In the genomic region with DNA sequence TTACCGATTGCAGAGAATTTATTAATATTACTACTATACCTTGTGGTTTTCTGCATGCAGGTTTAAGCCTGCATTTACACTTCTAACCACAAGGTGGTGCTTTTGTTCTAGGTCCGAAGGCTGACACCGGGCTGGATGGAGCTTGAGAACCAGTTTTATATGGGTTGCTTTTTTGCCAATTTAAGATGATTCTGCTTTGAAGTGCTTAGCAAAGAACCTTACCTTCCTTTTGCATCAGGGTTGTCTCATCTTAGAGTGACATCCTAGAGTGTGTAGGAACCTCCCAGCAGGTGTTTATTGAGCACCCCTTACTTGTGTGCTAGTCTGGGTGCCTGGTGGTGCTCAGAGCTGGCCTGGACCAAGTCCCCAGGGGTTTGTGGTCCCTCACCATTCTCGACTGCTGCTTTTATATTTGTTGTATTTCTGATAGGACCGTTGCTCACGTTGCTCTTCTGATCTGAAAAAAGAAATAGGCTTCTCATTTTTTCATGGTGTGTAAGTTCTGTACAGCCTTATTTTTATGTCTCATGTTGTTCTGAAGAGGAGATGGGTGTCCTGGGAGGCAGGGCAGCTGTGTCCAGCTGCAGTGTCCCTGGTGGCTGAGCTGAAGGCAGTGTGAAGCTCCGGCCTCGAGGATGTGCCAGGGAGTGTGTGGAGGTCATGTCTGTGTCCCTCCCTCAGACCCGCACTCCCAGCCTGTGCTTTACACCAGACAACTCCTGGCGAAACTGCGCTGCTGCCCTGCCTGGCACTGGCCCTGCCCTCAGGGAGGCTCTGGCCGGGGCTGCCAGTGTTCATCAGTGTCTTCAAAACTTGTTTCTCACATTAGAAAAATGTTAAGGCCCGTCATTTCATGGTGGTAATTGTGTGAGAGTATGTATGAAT, we compare ENCODE assay signal across 8 cellular contexts. TPM values are rescaled to one million over a fixed set of nuclear protein-coding genes. Genes with fewer than 3 reads are reported as not detected.
DNase-seq lines count a peak whose midpoint lies in the region; ATAC-seq and TF ChIP-seq lines count a peak whose summit lies in the region.

No MANE protein-coding gene starts in this region.

- peaks cover 34% of the 10 kb centered on the region for H3K4me1 Mint-ChIP-seq in CD14-positive monocyte

- intact Hi-C loops in CD14-positive monocyte (cut with micrococcal nuclease) = loop anchor here (1.0 to 2.0 kb wide), 2 partner anchors 22 kb away; no protein-coding TSS in a partner anchor

- peak; percentile 71 for ATAC-seq in GM18867 (IDR thresholded peaks at IDR 0.05; ENCODE audit: unreplicated experiment)
- ATAC-seq in HG03342 (IDR thresholded peaks at IDR 0.05; ENCODE audit: unreplicated experiment) = peak; percentile 66
- peak; percentile 62 for ATAC-seq in omental fat pad (ENCODE audit: low FRiP score)

- DNase-seq in CD14-positive monocyte (ENCODE audit: low spot score) (no peak), NCI-H460 (ENCODE audit: extremely low read depth, low read depth) (peak; percentile 62), fibroblast of villous mesenchyme (ENCODE audit: low read depth) (peak; percentile 81), omental fat pad (ENCODE audit: low spot score) (no peak), cortex of kidney (lab: John Stamatoyannopoulos, UW) (no peak)
- DNase-seq in activated CD8-positive, alpha-beta memory T cell treated with anti-CD3 and anti-CD28 coated beads, Interleukin-2, amount 50 U/mL, for 4 hours = peak; percentile 41

- peak overlapping the region in 2 of 7 donors; percentile 63 to 70 for H3K27ac Mint-ChIP-seq in CD14-positive monocyte

- TF ChIP-seq CTCF in CD14-positive monocyte (IDR thresholded peaks at IDR 0.05) = peak; percentile 93
- TF ChIP-seq CTCF in fibroblast of villous mesenchyme (IDR thresholded peaks at IDR 0.05; ENCODE audit: insufficient read depth, low read depth, low read length) = peak; percentile 85
- TF ChIP-seq CTCF in omental fat pad (IDR thresholded peaks at IDR 0.05) = peak in 1 of 3 donors; percentile 64

- H3K9me3 Mint-ChIP-seq in CD14-positive monocyte = peaks cover 0 to 4% (median 0%) of the 10 kb centered on the region in 7 donors

- H3K4me3 Mint-ChIP-seq in CD14-positive monocyte = no peak overlapping the region

- peaks cover 9 to 28% of the 10 kb centered on the region in 2 donors for H3K36me3 Mint-ChIP-seq in CD14-positive monocyte

- peaks cover 0 to 2% (median 0%) of the 10 kb centered on the region in 3 donors for H3K27me3 Mint-ChIP-seq in CD14-positive monocyte (ENCODE audit: low read depth in 3 of 3)

- no peak overlapping the region for H3K4me3 ChIP-seq in fibroblast of villous mesenchyme (ENCODE audit: low read depth, low read length)

RNA-seq across cellular contexts. Expression of gene EHMT1, which starts 54.3 kb away (rescaled TPM):
- polyA plus RNA-seq in CD14-positive monocyte = 10 to 100 TPM; 10.1 to 15.0 TPM
- total RNA-seq in NCI-H460 (2014; rRNA removed; shearing (Covaris generic)) = 33.8 and 44.7 TPM in 2 replicates
- polyA plus RNA-seq in NCI-H460 (2014; cell fraction: nucleus; rRNA removed) = 46.4 and 60.3 TPM in 2 replicates
- 41.9 and 43.6 TPM in 2 replicates for total RNA-seq in fibroblast of villous mesenchyme
- 100 to 1,000 TPM in 1 of 4 donors, 10 to 100 TPM in 3; 57.6 to 103 (median 76.8) TPM for total RNA-seq in omental fat pad

Comparison
In these comparisons a context has a peak if more than half of its experiments do, and no peak if none do; other contexts are left out.
1. DNase-seq: peak in NCI-H460 (single experiment), activated CD8-positive, alpha-beta memory T cell treated with anti-CD3 and anti-CD28 coated beads, Interleukin-2, amount 50 U/mL, for 4 hours (single experiment) and fibroblast of villous mesenchyme (single experiment); none in CD14-positive monocyte (single experiment), omental fat pad (single experiment) and cortex of kidney (single experiment).
2. Peak in every context shown above with its lines, with median percentiles within 50 percentile points of each other: ATAC-seq.